In the genomic region with DNA sequence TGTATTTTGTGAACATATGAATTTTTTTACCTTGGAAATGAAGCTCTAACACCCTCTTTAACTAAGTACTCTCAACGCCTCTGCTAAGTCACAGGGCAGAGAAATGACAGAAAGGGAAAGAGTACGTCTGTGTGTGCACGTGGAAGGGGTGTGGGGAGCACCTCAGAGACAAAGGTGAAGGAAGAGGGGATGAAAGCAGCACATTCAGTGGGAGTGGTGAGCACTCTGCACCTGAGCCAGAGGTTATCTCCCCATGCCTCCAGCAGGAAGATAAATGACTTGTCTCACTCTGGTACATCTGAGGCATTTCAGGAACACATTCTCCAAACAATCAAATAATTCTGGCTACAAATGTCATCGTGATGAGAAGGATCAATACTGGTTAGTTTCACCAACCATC, we compare ENCODE assay signal across 10 cellular contexts. TPM values are rescaled to one million over a fixed set of nuclear protein-coding genes. Genes with fewer than 3 reads are reported as not detected.
DNase-seq lines count a peak whose midpoint lies in the region; FAIRE-seq and TF ChIP-seq lines count a peak whose summit lies in the region.
"Had no signal": no experiment of that assay in that cellular context is flagged by ENCODE, and none has a peak within 500 bp of the region (broad histone marks: within the 10 kb centered on the region; RNA-seq: fewer than 3 reads in every experiment).

No MANE protein-coding gene starts in this region.

- H3K27me3 Mint-ChIP-seq in IgD-negative memory B cell, result peaks cover 3% of the 10 kb centered on the region
- H3K27me3 Mint-ChIP-seq in activated CD4-positive, alpha-beta T cell treated with anti-CD3 and anti-CD28 coated beads, Interleukin-2, amount 10 ng/mL, durations not matched to agents 24 days and 14 days, result no peaks in the 10 kb centered on the region
- peaks cover 1% of the 10 kb centered on the region for H3K27me3 Mint-ChIP-seq in endothelial cell (ENCODE audit: unreplicated experiment)

- H3K9me3 Mint-ChIP-seq in IgD-negative memory B cell, result no peaks in the 10 kb centered on the region
- H3K9me3 Mint-ChIP-seq in activated CD4-positive, alpha-beta T cell treated with anti-CD3 and anti-CD28 coated beads, Interleukin-2, amount 10 ng/mL, durations not matched to agents 24 days and 14 days, result no peaks in the 10 kb centered on the region
- H3K9me3 Mint-ChIP-seq in endothelial cell (ENCODE audit: unreplicated experiment), result no peaks in the 10 kb centered on the region

- H3K4me3 Mint-ChIP-seq in IgD-negative memory B cell (peak overlapping the region; percentile 23 to 91 (median 80)), endothelial cell (ENCODE audit: unreplicated experiment) (peak overlapping the region; percentile 23)
- peak overlapping the region; percentile 67 for H3K4me3 Mint-ChIP-seq in activated CD4-positive, alpha-beta T cell treated with anti-CD3 and anti-CD28 coated beads, Interleukin-2, amount 10 ng/mL, durations not matched to agents 24 days and 14 days

- peak overlapping the region; percentile 86 to 98 (median 92) for H3K27ac Mint-ChIP-seq in IgD-negative memory B cell
- H3K27ac Mint-ChIP-seq in activated CD4-positive, alpha-beta T cell treated with anti-CD3 and anti-CD28 coated beads, Interleukin-2, amount 10 ng/mL, durations not matched to agents 24 days and 14 days, result peak overlapping the region; percentile 86
- no peak overlapping the region for H3K27ac Mint-ChIP-seq in endothelial cell (ENCODE audit: unreplicated experiment)

- intact Hi-C loops in activated CD4-positive, alpha-beta T cell treated with anti-CD3 and anti-CD28 coated beads, Interleukin-2, amount 10 ng/mL, durations not matched to agents 24 days and 14 days (cut with micrococcal nuclease), result loop anchor here (2.0 to 5.0 kb wide), 3 partner anchors 13 to 141 kb away; no protein-coding TSS in a partner anchor

- peak; percentile 73 for DNase-seq in activated CD4-positive, alpha-beta T cell treated with anti-CD3 and anti-CD28 coated beads, Interleukin-2, amount 10 ng/mL, durations not matched to agents 24 days and 14 days
- DNase-seq in endothelial cell (ENCODE audit: low spot score) (no peak), HTR-8/SVneo (ENCODE audit: insufficient read length, low spot score) (no peak), NCI-H345 treated with DMSO at 0.1 percent for 48 hours (lab: John Stamatoyannopoulos, UW; ENCODE audit: unreplicated experiment) (no peak), frontal cortex (ENCODE audit: low spot score in 2 of 2) (no peak)
- DNase-seq in stimulated activated CD4-positive, alpha-beta T cell treated with anti-CD3 and anti-CD28 coated beads, Interleukin-2, amount 100 ng/mL, for 4 hours (ENCODE audit: low read depth), result peak; percentile 24
- DNase-seq: H7, NCI-H1092, ovary had no signal

- H3K36me3 Mint-ChIP-seq in IgD-negative memory B cell, result peaks cover 16% of the 10 kb centered on the region
- H3K36me3 Mint-ChIP-seq in activated CD4-positive, alpha-beta T cell treated with anti-CD3 and anti-CD28 coated beads, Interleukin-2, amount 10 ng/mL, durations not matched to agents 24 days and 14 days (ENCODE audit: low read depth), result peaks cover 52% of the 10 kb centered on the region
- peaks cover 13% of the 10 kb centered on the region for H3K36me3 Mint-ChIP-seq in endothelial cell (ENCODE audit: low read depth, unreplicated experiment)

- FAIRE-seq in HTR-8/SVneo (lab: Jason Lieb, UNC) (no peak), frontal cortex (lab: Jason Lieb, UNC) (no peak)

- peaks cover 40 to 63% (median 58%) of the 10 kb centered on the region in 3 donors for H3K4me1 Mint-ChIP-seq in IgD-negative memory B cell
- H3K4me1 Mint-ChIP-seq in activated CD4-positive, alpha-beta T cell treated with anti-CD3 and anti-CD28 coated beads, Interleukin-2, amount 10 ng/mL, durations not matched to agents 24 days and 14 days, result peaks cover 53% of the 10 kb centered on the region
- H3K4me1 Mint-ChIP-seq in endothelial cell (ENCODE audit: unreplicated experiment), result peaks cover 11% of the 10 kb centered on the region

- no peak for TF ChIP-seq CTCF in endothelial cell (IDR thresholded peaks at IDR 0.05; ENCODE audit: unreplicated experiment)

RNA-seq across cellular contexts. Expression of a gene that starts 15.0 kb away (rescaled TPM):
- polyA plus RNA-seq in IgD-negative memory B cell, result 37.3 TPM
- total RNA-seq in activated CD4-positive, alpha-beta T cell treated with anti-CD3 and anti-CD28 coated beads, Interleukin-2, amount 10 ng/mL, durations not matched to agents 24 days and 14 days, result 51.1 and 52.3 TPM in 2 replicates
- total RNA-seq in endothelial cell (ENCODE audit: unreplicated experiment) (70.0 TPM), frontal cortex (76.6 TPM)

Comparison
In these comparisons a context has a peak if more than half of its experiments do, and no peak if none do; other contexts are left out.
1. H3K4me3 Mint-ChIP-seq: peak in every context shown above with its lines; median percentile 80 in IgD-negative memory B cell; 67 in activated CD4-positive, alpha-beta T cell treated with anti-CD3 and anti-CD28 coated beads, Interleukin-2, amount 10 ng/mL, durations not matched to agents 24 days and 14 days; 23 in endothelial cell.
2. DNase-seq: peak in activated CD4-positive, alpha-beta T cell treated with anti-CD3 and anti-CD28 coated beads, Interleukin-2, amount 10 ng/mL, durations not matched to agents 24 days and 14 days (single experiment) and stimulated activated CD4-positive, alpha-beta T cell treated with anti-CD3 and anti-CD28 coated beads, Interleukin-2, amount 100 ng/mL, for 4 hours (single experiment); none in endothelial cell (single experiment), HTR-8/SVneo (single experiment), NCI-H345 treated with DMSO at 0.1 percent for 48 hours (single experiment) and frontal cortex (0 of 2).